8 cellular contexts compared by ENCODE assay signal in the genomic region with DNA sequence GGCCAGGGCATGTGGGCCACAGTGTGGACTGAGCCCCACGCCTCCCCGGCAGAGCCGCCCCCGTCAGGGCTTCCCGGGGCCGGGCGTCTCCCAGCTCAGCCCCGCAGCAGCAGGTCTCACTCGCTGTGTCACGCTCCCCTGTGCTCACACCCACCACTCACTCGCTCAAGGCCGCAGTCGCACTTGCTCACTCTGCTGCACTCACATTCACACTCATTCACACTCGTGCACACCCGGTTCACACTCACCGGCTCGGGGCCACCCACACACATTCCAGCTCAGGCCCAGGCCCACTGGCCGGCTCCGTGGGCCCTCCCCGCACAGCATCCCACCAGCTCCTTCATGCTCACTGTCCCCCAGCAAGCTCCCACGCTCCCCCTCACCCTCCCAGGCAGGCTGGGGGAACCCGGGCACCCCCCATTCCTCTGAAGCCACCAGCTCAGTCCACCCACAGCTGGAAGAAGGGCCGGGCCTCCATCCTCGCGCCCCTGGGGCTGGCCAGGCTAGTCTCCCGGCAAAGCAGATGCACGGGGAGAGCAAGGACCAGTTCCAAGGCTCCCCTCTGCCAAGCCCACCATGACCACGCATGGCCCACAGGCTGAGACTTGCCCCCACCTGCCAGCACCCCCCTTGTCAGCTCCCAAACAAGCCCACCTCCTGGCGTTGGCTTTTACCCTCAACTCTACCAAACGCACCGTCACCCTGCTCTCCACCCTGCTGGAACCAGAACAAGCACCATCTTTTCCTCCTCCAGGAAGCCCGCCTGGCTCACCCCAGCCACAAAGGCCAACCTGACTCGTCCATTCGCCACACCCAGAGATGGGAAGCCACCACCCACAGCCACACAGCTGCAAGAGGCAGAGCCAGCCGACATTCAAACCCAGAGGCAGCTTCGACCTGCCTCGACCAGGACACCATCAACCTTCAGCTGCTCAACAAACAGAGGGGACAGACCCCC. TPM values are rescaled to one million over a fixed set of nuclear protein-coding genes. Genes with fewer than 3 reads are reported as not detected.
DNase-seq lines count a peak whose midpoint lies in the region; ATAC-seq lines count a peak whose summit lies in the region.

No MANE protein-coding gene starts in this region.

- peaks cover 4% of the 10 kb centered on the region for H3K36me3 Mint-ChIP-seq in activated CD4-positive, alpha-beta T cell treated with anti-CD3 and anti-CD28 coated beads for 36 hours (ENCODE audit: low read depth)
- H3K36me3 Mint-ChIP-seq in memory B cell: peaks cover 2% of the 10 kb centered on the region

- CTCF ChIA-PET in activated CD4-positive, alpha-beta T cell treated with anti-CD3 and anti-CD28 coated beads for 36 hours (lab: Charles Lee): no interaction called here

- no peaks in the 10 kb centered on the region for H3K9me3 Mint-ChIP-seq in activated CD4-positive, alpha-beta T cell treated with anti-CD3 and anti-CD28 coated beads for 36 hours (ENCODE audit: low read depth)
- no peaks in the 10 kb centered on the region for H3K9me3 Mint-ChIP-seq in memory B cell

- POLR2A ChIA-PET in activated CD4-positive, alpha-beta T cell treated with anti-CD3 and anti-CD28 coated beads for 36 hours (lab: Charles Lee): no interaction called here

- H3K27ac ChIP-seq in angular gyrus (ENCODE audit: low read depth, low read length): peak overlapping the region; percentile 24
- H3K27ac ChIP-seq in temporal lobe (ENCODE audit: low read depth, low read length): peak overlapping the region; percentile 62

- no peak for ATAC-seq in activated CD4-positive, alpha-beta T cell treated with anti-CD3 and anti-CD28 coated beads for 36 hours
- no peak for ATAC-seq in memory B cell (ENCODE audit: low read depth)
- ATAC-seq in HG03097 (IDR thresholded peaks at IDR 0.05; ENCODE audit: low FRiP score, unreplicated experiment): no peak

- H3K4me1 Mint-ChIP-seq in activated CD4-positive, alpha-beta T cell treated with anti-CD3 and anti-CD28 coated beads for 36 hours: peaks cover 30% of the 10 kb centered on the region
- H3K4me1 Mint-ChIP-seq in memory B cell: peaks cover 23% of the 10 kb centered on the region

- H3K4me3 Mint-ChIP-seq in activated CD4-positive, alpha-beta T cell treated with anti-CD3 and anti-CD28 coated beads for 36 hours: no peak overlapping the region
- peak overlapping the region; percentile 50 for H3K4me3 Mint-ChIP-seq in memory B cell

- no peaks in the 10 kb centered on the region for H3K27me3 Mint-ChIP-seq in activated CD4-positive, alpha-beta T cell treated with anti-CD3 and anti-CD28 coated beads for 36 hours
- H3K27me3 Mint-ChIP-seq in memory B cell: no peaks in the 10 kb centered on the region

- intact Hi-C loops in activated CD4-positive, alpha-beta T cell treated with anti-CD3 and anti-CD28 coated beads for 36 hours (cut with DNase I, micrococcal nuclease): no loop called here

- H3K27ac Mint-ChIP-seq in activated CD4-positive, alpha-beta T cell treated with anti-CD3 and anti-CD28 coated beads for 36 hours: peak overlapping the region; percentile 33
- peak overlapping the region; percentile 71 for H3K27ac Mint-ChIP-seq in memory B cell

- peak; percentile 32 for DNase-seq in activated CD4-positive, alpha-beta T cell treated with anti-CD3 and anti-CD28 coated beads for 36 hours
- DNase-seq in activated CD4-positive, alpha-beta T cell treated with anti-CD3 and anti-CD28 coated beads for 48 hours: no peak
- no peak for DNase-seq in memory B cell (ENCODE audit: low spot score in 2 of 2)
- no peak for DNase-seq in NCI-H82 (lab: John Stamatoyannopoulos, UW)
- DNase-seq in NCI-H2029 (lab: John Stamatoyannopoulos, UW): no peak

RNA-seq across cellular contexts. Expression of a gene that starts 28.0 kb away (rescaled TPM):
- 100 to 1,000 TPM; 103 to 115 TPM for total RNA-seq in activated CD4-positive, alpha-beta T cell treated with anti-CD3 and anti-CD28 coated beads for 36 hours
- total RNA-seq in temporal lobe: 20.7 TPM
